Comparison of ENCODE assay signal across 33 cellular contexts in the genomic region with DNA sequence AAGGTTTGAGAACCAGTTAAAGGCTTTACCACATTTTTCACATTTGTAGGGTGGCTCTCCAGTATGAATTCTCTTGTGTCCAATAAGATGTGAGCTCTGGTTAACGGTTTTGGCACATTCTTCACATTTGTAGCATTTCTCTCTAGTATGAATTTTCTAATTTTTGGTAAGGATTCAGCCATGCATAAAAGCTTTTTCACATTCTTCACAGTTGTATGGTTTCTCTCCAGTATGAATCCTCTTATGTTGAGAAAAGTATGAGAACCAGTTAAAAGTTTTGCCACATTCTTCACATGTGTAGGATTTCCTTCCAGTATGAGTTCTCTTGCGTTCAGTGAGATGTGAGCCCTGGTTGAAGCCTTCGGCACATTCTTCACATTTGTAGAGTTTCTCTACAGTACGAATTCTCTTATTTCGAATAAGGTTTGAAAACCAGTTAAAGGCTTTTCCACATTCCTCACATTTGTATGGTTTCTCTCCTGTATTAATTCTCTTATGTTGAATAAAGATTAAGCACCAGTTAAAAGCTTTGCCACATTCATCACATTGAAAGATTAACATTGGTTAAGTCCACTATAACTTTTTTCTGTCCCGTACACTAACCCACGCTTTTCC. TPM values are rescaled to one million over a fixed set of nuclear protein-coding genes. Genes with fewer than 3 reads are reported as not detected.
"Had no signal": no experiment of that assay in that cellular context is flagged by ENCODE, and none has a peak within 500 bp of the region (broad histone marks: within the 10 kb centered on the region; RNA-seq: fewer than 3 reads in every experiment).

No MANE protein-coding gene starts in this region.

- ATAC-seq: foreskin keratinocyte; gastroesophageal sphincter; heart left ventricle; left cardiac atrium; left lung; naive thymus-derived CD8-positive, alpha-beta T cell; stimulated activated effector memory CD8-positive, alpha-beta T cell treated with anti-CD3 and anti-CD28 coated beads, Interleukin-12 subunit alpha, Interleukin-12 subunit beta, amount 100 ng/mL, for 72 hours had no signal

- H3K9me3 ChIP-seq: left lung, prostate gland, thyroid gland had no signal

- H3K4me1 ChIP-seq: esophagus muscularis mucosa, foreskin keratinocyte, gastroesophageal sphincter, heart left ventricle, left lung, prostate gland, right atrium auricular region, sigmoid colon, stomach, thyroid gland, upper lobe of left lung had no signal

- H3K36me3 Mint-ChIP-seq: stimulated activated effector memory CD8-positive, alpha-beta T cell treated with anti-CD3 and anti-CD28 coated beads, Interleukin-12 subunit alpha, Interleukin-12 subunit beta, amount 100 ng/mL, for 72 hours had no signal

- H3K27ac ChIP-seq: dorsolateral prefrontal cortex, esophagus muscularis mucosa, foreskin keratinocyte, gastroesophageal sphincter, heart left ventricle, left lung, prostate gland, right atrium auricular region, sigmoid colon, stomach, thyroid gland, upper lobe of left lung had no signal

- H3K27ac Mint-ChIP-seq: naive thymus-derived CD8-positive, alpha-beta T cell; nephron progenitor cell; stimulated activated effector memory CD8-positive, alpha-beta T cell treated with anti-CD3 and anti-CD28 coated beads, Interleukin-12 subunit alpha, Interleukin-12 subunit beta, amount 100 ng/mL, for 72 hours had no signal

- H3K27me3 ChIP-seq: dorsolateral prefrontal cortex, esophagus muscularis mucosa, foreskin keratinocyte, gastroesophageal sphincter, heart left ventricle, left lung, right atrium auricular region, sigmoid colon, stomach, thyroid gland, upper lobe of left lung had no signal

- H3K27me3 Mint-ChIP-seq: naive thymus-derived CD8-positive, alpha-beta T cell had no signal

- H3K4me1 Mint-ChIP-seq: naive thymus-derived CD8-positive, alpha-beta T cell; nephron progenitor cell; stimulated activated effector memory CD8-positive, alpha-beta T cell treated with anti-CD3 and anti-CD28 coated beads, Interleukin-12 subunit alpha, Interleukin-12 subunit beta, amount 100 ng/mL, for 72 hours had no signal

- H3K4me3 Mint-ChIP-seq: naive thymus-derived CD8-positive, alpha-beta T cell; nephron progenitor cell; stimulated activated effector memory CD8-positive, alpha-beta T cell treated with anti-CD3 and anti-CD28 coated beads, Interleukin-12 subunit alpha, Interleukin-12 subunit beta, amount 100 ng/mL, for 72 hours had no signal

- DNase-seq: dorsolateral prefrontal cortex; effector CD4-positive, alpha-beta T cell; foreskin keratinocyte; heart left ventricle; hippocampal formation; left cardiac atrium; left lung; mesenchymal stem cell; naive thymus-derived CD8-positive, alpha-beta T cell; nephron progenitor cell; nucleus accumbens; sigmoid colon; stimulated activated CD4-positive, alpha-beta T cell treated with anti-CD3 and anti-CD28 coated beads, Interleukin-2, amount 100 ng/mL, for 24 hours; stimulated activated CD4-positive, alpha-beta T cell treated with anti-CD3 and anti-CD28 coated beads, Interleukin-4, amount 100 ng/mL, for 24 hours; stimulated activated naive CD4-positive, alpha-beta T cell treated with Interleukin-2 at 50 U/mL for 16 hours; stomach; thyroid gland; upper lobe of left lung had no signal

- H3K36me3 ChIP-seq: esophagus muscularis mucosa, gastroesophageal sphincter, heart left ventricle, left lung, prostate gland, right atrium auricular region, sigmoid colon, stomach, thyroid gland, upper lobe of left lung had no signal

- H3K4me3 ChIP-seq: dorsolateral prefrontal cortex, esophagus muscularis mucosa, gastroesophageal sphincter, heart left ventricle, left lung, prostate gland, right atrium auricular region, sigmoid colon, stomach, thyroid gland, upper lobe of left lung had no signal

RNA-seq across cellular contexts. Expression of a gene that starts 33.2 kb away (rescaled TPM):
- total RNA-seq: epithelial cell of proximal tubule; esophagus muscularis mucosa; fibroblast of lung; foreskin keratinocyte; gastroesophageal sphincter; heart left ventricle; kidney epithelial cell; left cardiac atrium; left lung; lower leg skin; lung microvascular endothelial cell; myocyte; naive thymus-derived CD8-positive, alpha-beta T cell; osteocyte; right atrium auricular region; sigmoid colon; skeletal muscle tissue; stomach; subcutaneous adipose tissue; temporal lobe; thyroid gland; upper lobe of left lung had no signal
- polyA plus RNA-seq: fibroblast of lung; foreskin keratinocyte; heart left ventricle; naive thymus-derived CD8-positive, alpha-beta T cell; sigmoid colon; stomach had no signal
